Comparison of ENCODE assay signal across 2 cellular contexts in the genomic region with DNA sequence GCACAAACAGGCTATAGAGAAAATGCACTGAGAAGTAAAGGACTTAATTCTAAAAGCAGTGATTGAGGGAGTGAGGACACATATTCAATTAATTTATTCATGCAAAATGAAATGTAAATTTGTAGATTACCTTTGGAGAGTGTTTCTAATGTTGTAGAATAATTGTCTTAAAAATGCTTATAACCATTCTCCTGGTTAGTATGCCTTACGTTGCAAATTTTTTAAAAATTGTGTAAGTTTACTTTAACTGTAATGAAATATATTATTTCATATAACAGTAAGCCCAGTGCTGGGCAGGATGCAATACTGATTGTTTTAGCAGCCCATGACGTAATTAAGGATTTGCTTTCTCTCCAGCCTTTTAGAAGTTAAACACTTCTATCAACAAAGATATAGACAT.
TF ChIP-seq lines count a peak whose summit lies in the region.

No MANE protein-coding gene starts in this region.

TF ChIP-seq in A549, 52 proteins besides CTCF, POLR2A, EP300 and RAD21:
- TF ChIP-seq CBX2 (IDR thresholded peaks at IDR 0.05; ENCODE audit: borderline replicate concordance, low read depth) = no peak
- TF ChIP-seq NPAS2 (CRISPR knock-in tag; IDR thresholded peaks at IDR 0.05; ENCODE audit: borderline replicate concordance) = no peak
- peak; percentile 26 for TF ChIP-seq MAFK (IDR thresholded peaks at IDR 0.05; ENCODE audit: partially characterized antibody)

TF ChIP-seq in K562, 482 proteins besides CTCF, POLR2A, EP300 and RAD21:
- peak; percentile 37; the same call in 1 of the 2 replicates for TF ChIP-seq ZNF316 (IDR thresholded peaks at IDR 0.05)
- no peak for TF ChIP-seq FOXJ2 (tag; IDR thresholded peaks at IDR 0.05)
- TF ChIP-seq ZNF507 (tag; conservative IDR thresholded peaks at IDR 0.05) = no peak
